In the genomic region with DNA sequence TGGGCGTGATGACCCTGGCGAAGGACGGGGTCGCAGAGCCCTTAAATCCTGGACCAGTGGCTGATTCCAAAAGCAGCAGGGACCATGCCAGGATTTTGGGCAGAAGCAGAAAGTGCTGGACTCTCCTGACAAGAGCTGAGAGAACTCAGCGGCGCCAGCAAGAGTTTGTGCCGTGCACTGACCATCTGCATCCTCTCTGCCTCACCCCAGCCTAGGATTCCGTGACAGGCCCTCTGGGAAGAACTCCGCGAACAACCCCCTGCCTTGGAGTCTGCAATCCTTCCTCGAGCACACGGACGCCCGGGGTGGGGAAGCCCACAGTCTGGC, we compare ENCODE assay signal across 8 cellular contexts. TPM values are rescaled to one million over a fixed set of nuclear protein-coding genes. Genes with fewer than 3 reads are reported as not detected.
DNase-seq lines count a peak whose midpoint lies in the region; ATAC-seq and TF ChIP-seq lines count a peak whose summit lies in the region.

No MANE protein-coding gene starts in this region.

- POLR2A ChIA-PET in HEK293 (lab: Yijun Ruan, JAX): interaction anchor here (0.6 kb wide), 1 partner anchor 34 kb away, joined by 3 read pairs; no protein-coding TSS in a partner anchor

- H3K4me1 ChIP-seq in HEK293 (ENCODE audit: control insufficient read depth, insufficient read depth, low read length): no peaks in the 10 kb centered on the region

- DNase-seq in stimulated activated CD4-positive, alpha-beta T cell treated with anti-CD3 and anti-CD28 coated beads, Interleukin-4, amount 100 ng/mL, for 4 hours: no peak
- DNase-seq in NCI-H774 (lab: John Stamatoyannopoulos, UW) (no peak), left colon (no peak), amniotic stem cell (lab: John Stamatoyannopoulos, UW) (no peak)

- peak overlapping the region; percentile 89 for H3K4me3 Mint-ChIP-seq in activated T-helper 17 cell treated with anti-CD3 and anti-CD28 coated beads, Interleukin-2, amount 50 U/mL, for 72 hours
- H3K4me3 Mint-ChIP-seq in stimulated activated memory B cell treated with anti-CD40 and anti-IgM and Interleukin-4, amounts not matched to agents 10 μg/mL and 1 μg/mL and 100 μg/mL, for 72 hours: peak overlapping the region; percentile 87

- TF ChIP-seq CTCF in HEK293 (tag by site-specific recombination; IDR thresholded peaks at IDR 0.05): no peak

- peaks cover 0 to 28% of the 10 kb centered on the region in 2 experiments; a peak in 1 of 3 replicates for H3K36me3 ChIP-seq in HEK293 (ENCODE audit: control insufficient read depth in 2 of 2, insufficient read depth in 1 of 2, low read length in 2 of 2)

- no peak for ATAC-seq in activated T-helper 17 cell treated with anti-CD3 and anti-CD28 coated beads, Interleukin-2, amount 50 U/mL, for 72 hours (replicated peaks)
- no peak for ATAC-seq in stimulated activated memory B cell treated with anti-CD40 and anti-IgM and Interleukin-4, amounts not matched to agents 10 μg/mL and 1 μg/mL and 100 μg/mL, for 72 hours
- no peak for ATAC-seq in left colon

- no peaks in the 10 kb centered on the region for H3K9me3 Mint-ChIP-seq in activated T-helper 17 cell treated with anti-CD3 and anti-CD28 coated beads, Interleukin-2, amount 50 U/mL, for 72 hours
- no peaks in the 10 kb centered on the region for H3K9me3 Mint-ChIP-seq in stimulated activated memory B cell treated with anti-CD40 and anti-IgM and Interleukin-4, amounts not matched to agents 10 μg/mL and 1 μg/mL and 100 μg/mL, for 72 hours

- peak overlapping the region; percentile 80 for H3K27ac Mint-ChIP-seq in activated T-helper 17 cell treated with anti-CD3 and anti-CD28 coated beads, Interleukin-2, amount 50 U/mL, for 72 hours
- H3K27ac Mint-ChIP-seq in stimulated activated memory B cell treated with anti-CD40 and anti-IgM and Interleukin-4, amounts not matched to agents 10 μg/mL and 1 μg/mL and 100 μg/mL, for 72 hours: peak overlapping the region; percentile 76

- H3K9me3 ChIP-seq in HEK293 (ENCODE audit: control insufficient read depth, insufficient read depth, low read depth, low read length): no peaks in the 10 kb centered on the region

- peaks cover 4% of the 10 kb centered on the region for H3K27me3 Mint-ChIP-seq in activated T-helper 17 cell treated with anti-CD3 and anti-CD28 coated beads, Interleukin-2, amount 50 U/mL, for 72 hours
- peaks cover 21% of the 10 kb centered on the region for H3K27me3 Mint-ChIP-seq in stimulated activated memory B cell treated with anti-CD40 and anti-IgM and Interleukin-4, amounts not matched to agents 10 μg/mL and 1 μg/mL and 100 μg/mL, for 72 hours

- peak overlapping the region; percentile 96 for H3K4me3 ChIP-seq in HEK293 (ENCODE audit: low read depth, low read length)
- H3K4me3 ChIP-seq in iPS-11a (ENCODE audit: low read depth, low read length): peak overlapping the region; percentile 94

- intact Hi-C loops in left colon (cut with DNase I, micrococcal nuclease): no loop called here

- no peak overlapping the region for H3K27ac ChIP-seq in HEK293 (ENCODE audit: extremely low read depth, low read depth, low read length)

- CTCF ChIA-PET in HEK293 (lab: Yijun Ruan, JAX): no interaction called here

- peaks cover 29% of the 10 kb centered on the region for H3K36me3 Mint-ChIP-seq in activated T-helper 17 cell treated with anti-CD3 and anti-CD28 coated beads, Interleukin-2, amount 50 U/mL, for 72 hours (ENCODE audit: low read depth)
- H3K36me3 Mint-ChIP-seq in stimulated activated memory B cell treated with anti-CD40 and anti-IgM and Interleukin-4, amounts not matched to agents 10 μg/mL and 1 μg/mL and 100 μg/mL, for 72 hours: peaks cover 25% of the 10 kb centered on the region

- peaks cover 5% of the 10 kb centered on the region for H3K4me1 Mint-ChIP-seq in activated T-helper 17 cell treated with anti-CD3 and anti-CD28 coated beads, Interleukin-2, amount 50 U/mL, for 72 hours
- H3K4me1 Mint-ChIP-seq in stimulated activated memory B cell treated with anti-CD40 and anti-IgM and Interleukin-4, amounts not matched to agents 10 μg/mL and 1 μg/mL and 100 μg/mL, for 72 hours: peaks cover 38% of the 10 kb centered on the region

TF ChIP-seq in HEK293, 187 proteins besides CTCF, POLR2A, EP300 and RAD21:
- TF ChIP-seq KLF1 (tag by site-specific recombination; IDR thresholded peaks at IDR 0.05) (no peak), ATF2 (tag by site-specific recombination; IDR thresholded peaks at IDR 0.05; ENCODE audit: low read depth) (no peak), ZNF473 (tag by site-specific recombination; IDR thresholded peaks at IDR 0.05) (no peak), ZNF155 (tag by site-specific recombination; IDR thresholded peaks at IDR 0.05) (no peak), ZNF202 (tag by site-specific recombination; IDR thresholded peaks at IDR 0.05; ENCODE audit: borderline replicate concordance) (no peak), ZNF529 (tag by site-specific recombination; IDR thresholded peaks at IDR 0.05; ENCODE audit: insufficient replicate concordance) (no peak), SCRT2 (tag by site-specific recombination; IDR thresholded peaks at IDR 0.05) (no peak), ZNF623 (tag by site-specific recombination; IDR thresholded peaks at IDR 0.05) (no peak), RBAK (tag by site-specific recombination; IDR thresholded peaks at IDR 0.05) (no peak), ZNF433 (tag by site-specific recombination; IDR thresholded peaks at IDR 0.05; ENCODE audit: low read depth) (no peak), ZNF37A (tag by site-specific recombination; IDR thresholded peaks at IDR 0.05) (no peak), HOXA7 (CRISPR knock-in tag; IDR thresholded peaks at IDR 0.05; ENCODE audit: borderline replicate concordance) (no peak), OVOL3 (tag by site-specific recombination; IDR thresholded peaks at IDR 0.05) (no peak), IKZF3 (tag by site-specific recombination; IDR thresholded peaks at IDR 0.05) (no peak), ZNF2 (tag by site-specific recombination; IDR thresholded peaks at IDR 0.05) (no peak)
- TF ChIP-seq, protein P1, sequence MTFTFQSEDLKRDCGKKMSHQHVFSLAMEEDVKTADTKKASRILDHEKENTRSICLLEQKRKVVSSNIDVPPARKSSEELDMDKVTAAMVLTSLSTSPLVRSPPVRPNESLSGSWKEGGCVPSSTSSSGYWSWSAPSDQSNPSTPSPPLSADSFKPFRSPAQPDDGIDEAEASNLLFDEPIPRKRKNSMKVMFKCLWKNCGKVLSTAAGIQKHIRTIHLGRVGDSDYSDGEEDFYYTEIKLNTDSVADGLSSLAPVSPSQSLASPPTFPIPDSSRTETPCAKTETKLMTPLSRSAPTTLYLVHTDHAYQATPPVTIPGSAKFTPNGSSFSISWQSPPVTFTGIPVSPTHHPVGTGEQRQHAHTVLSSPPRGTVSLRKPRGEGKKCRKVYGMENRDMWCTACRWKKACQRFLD (tag by site-specific recombination; IDR thresholded peaks at IDR 0.05): no peak
- TF ChIP-seq, protein P2, sequence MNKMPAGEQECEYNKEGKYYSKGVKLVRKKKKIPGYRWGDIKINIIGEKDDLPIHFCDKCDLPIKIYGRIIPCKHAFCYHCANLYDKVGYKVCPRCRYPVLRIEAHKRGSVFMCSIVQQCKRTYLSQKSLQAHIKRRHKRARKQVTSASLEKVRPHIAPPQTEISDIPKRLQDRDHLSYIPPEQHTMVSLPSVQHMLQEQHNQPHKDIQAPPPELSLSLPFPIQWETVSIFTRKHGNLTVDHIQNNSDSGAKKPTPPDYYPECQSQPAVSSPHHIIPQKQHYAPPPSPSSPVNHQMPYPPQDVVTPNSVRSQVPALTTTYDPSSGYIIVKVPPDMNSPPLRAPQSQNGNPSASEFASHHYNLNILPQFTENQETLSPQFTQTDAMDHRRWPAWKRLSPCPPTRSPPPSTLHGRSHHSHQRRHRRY (tag by site-specific recombination; IDR thresholded peaks at IDR 0.05): no peak
- TF ChIP-seq, protein P3, sequence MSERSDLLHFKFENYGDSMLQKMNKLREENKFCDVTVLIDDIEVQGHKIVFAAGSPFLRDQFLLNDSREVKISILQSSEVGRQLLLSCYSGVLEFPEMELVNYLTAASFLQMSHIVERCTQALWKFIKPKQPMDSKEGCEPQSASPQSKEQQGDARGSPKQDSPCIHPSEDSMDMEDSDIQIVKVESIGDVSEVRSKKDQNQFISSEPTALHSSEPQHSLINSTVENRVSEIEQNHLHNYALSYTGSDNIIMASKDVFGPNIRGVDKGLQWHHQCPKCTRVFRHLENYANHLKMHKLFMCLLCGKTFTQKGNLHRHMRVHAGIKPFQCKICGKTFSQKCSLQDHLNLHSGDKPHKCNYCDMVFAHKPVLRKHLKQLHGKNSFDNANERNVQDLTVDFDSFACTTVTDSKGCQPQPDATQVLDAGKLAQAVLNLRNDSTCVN (tag by site-specific recombination; optimal IDR thresholded peaks at IDR 0.05): no peak

RNA-seq across cellular contexts. Expression of gene NDUFV1, which starts 0.6 kb away (rescaled TPM):
- 100 to 1,000 TPM; 160 to 238 TPM for total RNA-seq in activated T-helper 17 cell treated with anti-CD3 and anti-CD28 coated beads, Interleukin-2, amount 50 U/mL, for 72 hours
- 100 to 1,000 TPM; 292 to 377 TPM for total RNA-seq in left colon

RNA-seq across cellular contexts. Expression of gene GSTP1, which starts 22.5 kb away (rescaled TPM):
- total RNA-seq in activated T-helper 17 cell treated with anti-CD3 and anti-CD28 coated beads, Interleukin-2, amount 50 U/mL, for 72 hours: 100 to 1,000 TPM; 187 to 394 TPM
- 100 to 1,000 TPM; 323 to 390 TPM for total RNA-seq in left colon

RNA-seq across cellular contexts. Expression of gene NUDT8, which starts 23.6 kb away (rescaled TPM):
- 10 to 100 TPM; 12.0 to 23.1 TPM for total RNA-seq in activated T-helper 17 cell treated with anti-CD3 and anti-CD28 coated beads, Interleukin-2, amount 50 U/mL, for 72 hours
- 10 to 100 TPM; 28.8 to 49.8 TPM for total RNA-seq in left colon

RNA-seq across cellular contexts. Expression of gene TBX10, which starts 33.5 kb away (rescaled TPM):
- not detected for total RNA-seq in activated T-helper 17 cell treated with anti-CD3 and anti-CD28 coated beads, Interleukin-2, amount 50 U/mL, for 72 hours
- 10 to 100 TPM; 12.9 to 27.1 TPM for total RNA-seq in left colon

RNA-seq across cellular contexts. Expression of gene ACY3, which starts 44.4 kb away (rescaled TPM):
- under 1 TPM in 1 of 2 donors, not detected in 1; 0.80 TPM for total RNA-seq in activated T-helper 17 cell treated with anti-CD3 and anti-CD28 coated beads, Interleukin-2, amount 50 U/mL, for 72 hours
- 10 to 100 TPM; 13.1 to 17.7 TPM for total RNA-seq in left colon
